23 cellular contexts compared by ENCODE assay signal in genomic region chr10:45553155-45553554, GRCh38.
DNase-seq lines count a peak whose midpoint lies in the region; ATAC-seq and TF ChIP-seq lines count a peak whose summit lies in the region.
"Had no signal": no experiment of that assay in that cellular context is flagged by ENCODE, and none has a peak within 500 bp of the region (broad histone marks: within the 10 kb centered on the region; RNA-seq: fewer than 3 reads in every experiment).

No MANE protein-coding gene starts in this region.

- H4K20me1 ChIP-seq in neural progenitor cell (ENCODE audit: low read depth): no peaks in the 10 kb centered on the region

- TF ChIP-seq CTCF in neural progenitor cell (IDR thresholded peaks at IDR 0.05): no peak

- no peaks in the 10 kb centered on the region for H3K27me3 Mint-ChIP-seq in memory B cell
- no peaks in the 10 kb centered on the region for H3K27me3 Mint-ChIP-seq in neural progenitor cell (ENCODE audit: insufficient read depth, low read depth)
- H3K27me3 Mint-ChIP-seq: activated naive CD4-positive, alpha-beta T cell treated with anti-CD3 and anti-CD28 coated beads, Interleukin-2, amount 50 U/mL, for 24 hours; CD8-positive, alpha-beta memory T cell; stimulated activated naive CD8-positive, alpha-beta T cell treated with anti-CD3 and anti-CD28 coated beads, Interleukin-15, amount 100 ng/mL, for 72 hours had no signal

- H3K27ac Mint-ChIP-seq in memory B cell (peak overlapping the region; percentile 28), neural progenitor cell (no peak overlapping the region)
- H3K27ac Mint-ChIP-seq: activated naive CD4-positive, alpha-beta T cell treated with anti-CD3 and anti-CD28 coated beads, Interleukin-2, amount 50 U/mL, for 24 hours had no signal

- H3K4me3 Mint-ChIP-seq in memory B cell (no peak overlapping the region), neural progenitor cell (no peak overlapping the region)
- H3K4me3 Mint-ChIP-seq: activated naive CD4-positive, alpha-beta T cell treated with anti-CD3 and anti-CD28 coated beads, Interleukin-2, amount 50 U/mL, for 24 hours; CD8-positive, alpha-beta memory T cell; stimulated activated naive CD8-positive, alpha-beta T cell treated with anti-CD3 and anti-CD28 coated beads, Interleukin-15, amount 100 ng/mL, for 72 hours had no signal

- H3K4me3 ChIP-seq in neural progenitor cell: no peak overlapping the region
- H3K4me3 ChIP-seq: esophagus squamous epithelium, smooth muscle cell, transverse colon had no signal

- no peaks in the 10 kb centered on the region for H3K36me3 ChIP-seq in neural progenitor cell
- H3K36me3 ChIP-seq: transverse colon had no signal

- H2AFZ ChIP-seq in neural progenitor cell (replicated peaks): no peak overlapping the region

- no peak overlapping the region for H3K4me2 ChIP-seq in neural progenitor cell
- H3K4me2 ChIP-seq: smooth muscle cell had no signal

- H3K79me2 ChIP-seq in neural progenitor cell (ENCODE audit: low read depth): no peaks in the 10 kb centered on the region

- peaks cover 26% of the 10 kb centered on the region for H3K4me1 Mint-ChIP-seq in memory B cell
- H3K4me1 Mint-ChIP-seq in neural progenitor cell: peaks cover 3% of the 10 kb centered on the region

- peak; percentile 55 for ATAC-seq in GM18907 (IDR thresholded peaks at IDR 0.05; ENCODE audit: unreplicated experiment)
- ATAC-seq in GM21529 (IDR thresholded peaks at IDR 0.05; ENCODE audit: unreplicated experiment): peak; percentile 71
- ATAC-seq in HG03066 (IDR thresholded peaks at IDR 0.05; ENCODE audit: low read depth, unreplicated experiment): peak; percentile 62
- no peak for ATAC-seq in memory B cell (ENCODE audit: low read depth)
- no peak for ATAC-seq in GM18870 (IDR thresholded peaks at IDR 0.05; ENCODE audit: unreplicated experiment)
- ATAC-seq: stimulated activated naive CD8-positive, alpha-beta T cell treated with anti-CD3 and anti-CD28 coated beads, Interleukin-15, amount 100 ng/mL, for 72 hours had no signal

- no peaks in the 10 kb centered on the region for H3K9me3 ChIP-seq in neural progenitor cell (ENCODE audit: low read depth)
- H3K9me3 ChIP-seq: esophagus squamous epithelium, transverse colon had no signal

- no peaks in the 10 kb centered on the region for H3F3A ChIP-seq in neural progenitor cell (ENCODE audit: low read depth)

- H3K27me3 ChIP-seq in neural progenitor cell: no peaks in the 10 kb centered on the region
- H3K27me3 ChIP-seq: esophagus squamous epithelium, transverse colon had no signal

- DNase-seq in memory B cell (ENCODE audit: low spot score in 2 of 2) (no peak), neural progenitor cell (ENCODE audit: low spot score) (no peak), NCI-H524 (lab: John Stamatoyannopoulos, UW) (no peak)
- DNase-seq: activated CD8-positive, alpha-beta memory T cell treated with anti-CD3 and anti-CD28 coated beads for 24 hours; activated T-cell treated with anti-CD3 and anti-CD28 coated beads, Interleukin-2, amount 50 U/mL, for 48 hours; CD8-positive, alpha-beta memory T cell; DMS53; effector memory CD4-positive, alpha-beta T cell; esophagus squamous epithelium; HCEC 1CT; NCI-H526; occipital lobe; Right ventricle myocardium superior; stimulated activated CD4-positive, alpha-beta T cell treated with anti-CD3 and anti-CD28 coated beads, Interleukin-2, amount 100 ng/mL, for 48 hours; stimulated activated naive CD8-positive, alpha-beta T cell treated with anti-CD3 and anti-CD28 coated beads, Interleukin-15, amount 100 ng/mL, for 72 hours; SW 1271; transverse colon had no signal

- no peak overlapping the region for H3K9ac ChIP-seq in neural progenitor cell

- H3K36me3 Mint-ChIP-seq in memory B cell: peaks cover 19% of the 10 kb centered on the region
- peaks cover 2% of the 10 kb centered on the region for H3K36me3 Mint-ChIP-seq in neural progenitor cell

- H3K27ac ChIP-seq in neural progenitor cell: no peak overlapping the region
- H3K27ac ChIP-seq: esophagus squamous epithelium, transverse colon had no signal

- H3K4me1 ChIP-seq in neural progenitor cell: no peaks in the 10 kb centered on the region

- H3K9me3 Mint-ChIP-seq in memory B cell (no peaks in the 10 kb centered on the region), neural progenitor cell (no peaks in the 10 kb centered on the region)
- H3K9me3 Mint-ChIP-seq: activated naive CD4-positive, alpha-beta T cell treated with anti-CD3 and anti-CD28 coated beads, Interleukin-2, amount 50 U/mL, for 24 hours; CD8-positive, alpha-beta memory T cell; stimulated activated naive CD8-positive, alpha-beta T cell treated with anti-CD3 and anti-CD28 coated beads, Interleukin-15, amount 100 ng/mL, for 72 hours had no signal

Comparison
In these comparisons a context has a peak if more than half of its experiments do, and no peak if none do; other contexts are left out.
1. ATAC-seq: peak in GM18907 (single experiment), GM21529 (single experiment) and HG03066 (single experiment); none in memory B cell (single experiment) and GM18870 (single experiment).